In genomic region chr7:101543846-101544245, GRCh38 we compare ENCODE assay signal across 28 cellular contexts.
DNase-seq lines count a peak whose midpoint lies in the region; ATAC-seq, FAIRE-seq and TF ChIP-seq lines count a peak whose summit lies in the region.
"Had no signal": no experiment of that assay in that cellular context is flagged by ENCODE, and none has a peak within 500 bp of the region (broad histone marks: within the 10 kb centered on the region; RNA-seq: fewer than 3 reads in every experiment).

No MANE protein-coding gene starts in this region.

- H3K27ac Mint-ChIP-seq in chondrocyte (ENCODE audit: unreplicated experiment): no peak overlapping the region
- H3K27ac Mint-ChIP-seq: CD14-positive monocyte; CD4-positive, alpha-beta memory T cell; CD4-positive, CD25-positive, alpha-beta regulatory T cell had no signal

- no peak for FAIRE-seq in kidney (lab: Jason Lieb, UNC)
- FAIRE-seq: A204.1, GM12878, GM12892, GM18507 had no signal

- H3K27me3 ChIP-seq in right cardiac atrium (ENCODE audit: control insufficient read depth, insufficient read depth): no peaks in the 10 kb centered on the region
- H3K27me3 ChIP-seq: BE2C, BLaER1 had no signal

- H3K27me3 Mint-ChIP-seq in chondrocyte (ENCODE audit: low read depth): no peaks in the 10 kb centered on the region
- H3K27me3 Mint-ChIP-seq: CD4-positive, CD25-positive, alpha-beta regulatory T cell had no signal

- no peaks in the 10 kb centered on the region for H3K9me3 ChIP-seq in right cardiac atrium (ENCODE audit: control insufficient read depth, low read length)
- no peaks in the 10 kb centered on the region for H3K9me3 ChIP-seq in kidney (ENCODE audit: control insufficient read depth in 1 of 2, low read length in 2 of 2)
- H3K9me3 ChIP-seq: BE2C, BLaER1 had no signal

- peaks cover 5% of the 10 kb centered on the region for H3K4me1 Mint-ChIP-seq in chondrocyte (ENCODE audit: low read depth)
- H3K4me1 Mint-ChIP-seq: CD14-positive monocyte had no signal

- DNase-seq in right cardiac atrium: peak in 2 of 3 donors; percentile 30 to 52
- no peak for DNase-seq in left ventricle myocardium superior
- peak; percentile 73 for DNase-seq in chondrocyte (ENCODE audit: low spot score)
- peak; percentile 62 for DNase-seq in kidney
- no peak for DNase-seq in cerebellum (ENCODE audit: low spot score)
- DNase-seq: 8988T; ACHN; BE2C; C1 segment of cervical spinal cord; CD4-positive, alpha-beta memory T cell; CD4-positive, CD25-positive, alpha-beta regulatory T cell; CD8-positive, alpha-beta memory T cell; COR-L47; DMS 273 treated with DMSO at 0.1 percent for 48 hours; DMS153; DMS53; DMS79; DND-41; EL; GDM1 had no signal

- no peak for TF ChIP-seq CTCF in chondrocyte (IDR thresholded peaks at IDR 0.05)
- no peak for TF ChIP-seq CTCF in kidney (IDR thresholded peaks at IDR 0.05; ENCODE audit: borderline replicate concordance, extremely low read depth, insufficient read depth)

- intact Hi-C loops in right cardiac atrium (cut with DNase I) (loop anchor here in 3 of 4 donors (2.0 to 5.0 kb wide), 2 partner anchors 728 to 729 kb away; no protein-coding TSS in a partner anchor), left ventricle myocardium superior (cut with micrococcal nuclease) (loop anchor here (5.0 kb wide), 1 partner anchor 728 kb away; no protein-coding TSS in a partner anchor), kidney (cut with DNase I) (no loop called here)

- no peak overlapping the region for H3K27ac ChIP-seq in right cardiac atrium (ENCODE audit: low read length)
- no peak overlapping the region for H3K27ac ChIP-seq in kidney (ENCODE audit: low read depth in 2 of 2, low read length in 2 of 2)
- H3K27ac ChIP-seq: BLaER1 had no signal

- no peak overlapping the region for H3K4me3 Mint-ChIP-seq in chondrocyte (ENCODE audit: unreplicated experiment)
- H3K4me3 Mint-ChIP-seq: CD14-positive monocyte; CD4-positive, alpha-beta memory T cell; CD4-positive, CD25-positive, alpha-beta regulatory T cell; CD8-positive, alpha-beta memory T cell had no signal

- no peaks in the 10 kb centered on the region for H3K9me3 Mint-ChIP-seq in chondrocyte (ENCODE audit: low read depth)
- H3K9me3 Mint-ChIP-seq: CD14-positive monocyte; CD4-positive, alpha-beta memory T cell; CD4-positive, CD25-positive, alpha-beta regulatory T cell; CD8-positive, alpha-beta memory T cell had no signal

- WGBS in right cardiac atrium: 89% methylated on average over 10 of the region's 10 CpGs

- H3K4me1 ChIP-seq in right cardiac atrium (ENCODE audit: control insufficient read depth, insufficient read depth, low read length): no peaks in the 10 kb centered on the region
- no peaks in the 10 kb centered on the region for H3K4me1 ChIP-seq in kidney (ENCODE audit: control insufficient read depth in 1 of 2, insufficient read depth in 1 of 2, low read depth in 1 of 2, low read length in 2 of 2)
- H3K4me1 ChIP-seq: BE2C had no signal

- H3K9ac ChIP-seq in kidney (ENCODE audit: low read length in 2 of 2): no peak overlapping the region
- H3K9ac ChIP-seq: BLaER1 had no signal

- peaks cover 15% of the 10 kb centered on the region for H3K36me3 Mint-ChIP-seq in chondrocyte (ENCODE audit: low read depth)
- H3K36me3 Mint-ChIP-seq: CD14-positive monocyte; CD4-positive, alpha-beta memory T cell; CD4-positive, CD25-positive, alpha-beta regulatory T cell; CD8-positive, alpha-beta memory T cell had no signal

- no peaks in the 10 kb centered on the region for H3K36me3 ChIP-seq in kidney (ENCODE audit: control insufficient read depth in 1 of 2, insufficient read depth in 2 of 2, low read length in 2 of 2)
- H3K36me3 ChIP-seq: BE2C, BLaER1 had no signal

- no peak for ATAC-seq in right cardiac atrium
- ATAC-seq in left ventricle myocardium superior: no peak
- no peak for ATAC-seq in HG02610 (IDR thresholded peaks at IDR 0.05; ENCODE audit: unreplicated experiment)
- ATAC-seq in GM21381 (IDR thresholded peaks at IDR 0.05; ENCODE audit: unreplicated experiment): no peak

- H3K4me3 ChIP-seq in right cardiac atrium (ENCODE audit: low read length) (no peak overlapping the region), kidney (ENCODE audit: low read length in 2 of 2) (no peak overlapping the region)
- H3K4me3 ChIP-seq: BLaER1, GM12878 had no signal

Comparison
In these comparisons a context has a peak if more than half of its experiments do, and no peak if none do; other contexts are left out.
1. DNase-seq: peak in right cardiac atrium (2 of 3), chondrocyte (single experiment) and kidney (single experiment); none in left ventricle myocardium superior (single experiment) and cerebellum (single experiment).